ENCODE assay signal across 8 cellular contexts in the genomic region with DNA sequence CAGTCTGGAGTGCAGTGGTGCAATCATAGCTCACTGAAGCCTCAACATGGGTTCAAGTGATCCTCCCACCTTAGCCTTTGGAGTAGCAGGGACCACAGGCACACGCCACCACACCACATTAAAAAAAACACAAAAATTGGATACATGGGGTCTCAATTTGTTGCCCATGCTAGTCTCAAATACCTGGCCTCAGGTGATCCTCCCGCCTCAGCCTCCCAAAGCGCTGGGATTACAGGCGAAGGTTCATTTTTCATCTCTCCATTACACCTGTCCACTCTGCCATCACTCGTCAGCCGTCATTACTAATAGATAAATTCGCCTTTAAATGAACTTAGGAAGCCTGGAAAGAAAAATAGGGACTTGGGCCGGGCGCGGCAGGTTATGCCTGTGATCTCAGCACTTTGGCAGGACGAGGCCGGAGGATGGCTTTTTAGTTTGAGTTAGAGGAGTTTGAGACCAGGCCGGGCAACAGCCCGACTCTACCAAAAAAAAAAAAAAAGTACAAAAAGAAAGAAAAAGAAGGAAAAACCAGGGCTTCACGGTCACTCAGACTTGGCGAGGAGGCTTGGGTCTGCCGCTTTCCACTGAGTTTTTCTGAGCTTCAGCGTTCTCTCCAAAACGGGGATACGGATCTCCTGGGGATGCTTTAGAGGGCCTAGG. TPM values are rescaled to one million over a fixed set of nuclear protein-coding genes. Genes with fewer than 3 reads are reported as not detected.
DNase-seq lines count a peak whose midpoint lies in the region; ATAC-seq, FAIRE-seq and TF ChIP-seq lines count a peak whose summit lies in the region.

No MANE protein-coding gene starts in this region.

- H4K20me1 ChIP-seq in astrocyte (ENCODE audit: insufficient read depth, low read length), result peaks cover 36% of the 10 kb centered on the region

- TF ChIP-seq CTCF in astrocyte (IDR thresholded peaks at IDR 0.05; ENCODE audit: insufficient read depth, low read depth, low read length) (no peak), kidney (IDR thresholded peaks at IDR 0.05; ENCODE audit: borderline replicate concordance, extremely low read depth, insufficient read depth) (no peak)

- H3K9me3 Mint-ChIP-seq in activated T-cell treated with anti-CD3 and anti-CD28 coated beads, Interleukin-2, amount 50 U/mL, for 4 hours, result no peaks in the 10 kb centered on the region
- no peaks in the 10 kb centered on the region for H3K9me3 Mint-ChIP-seq in astrocyte (ENCODE audit: unreplicated experiment)

- intact Hi-C loops in kidney (cut with DNase I), result no loop called here

- ATAC-seq in activated T-cell treated with anti-CD3 and anti-CD28 coated beads, Interleukin-2, amount 50 U/mL, for 4 hours, result peak in 1 of 2 donors; percentile 0
- no peak for ATAC-seq in HG03460 (IDR thresholded peaks at IDR 0.05; ENCODE audit: unreplicated experiment)

- peak overlapping the region; percentile 94 for H3K4me2 ChIP-seq in astrocyte (ENCODE audit: low read length)

- H3K36me3 ChIP-seq in astrocyte (ENCODE audit: insufficient read depth, low read length) (no peaks in the 10 kb centered on the region), kidney (ENCODE audit: control insufficient read depth in 1 of 2, insufficient read depth in 2 of 2, low read length in 2 of 2) (peaks cover 0 to 6% of the 10 kb centered on the region in 2 donors)

- H2AFZ ChIP-seq in astrocyte (ENCODE audit: low read depth, low read length), result peak overlapping the region; percentile 50

- H3K27ac Mint-ChIP-seq in astrocyte (ENCODE audit: unreplicated experiment), result peak overlapping the region; percentile 100

- peak overlapping the region; percentile 96 for H3K27ac ChIP-seq in astrocyte (ENCODE audit: low read depth, low read length)
- H3K27ac ChIP-seq in kidney (ENCODE audit: low read depth in 2 of 2, low read length in 2 of 2), result peak overlapping the region; percentile 90 to 95
- peak overlapping the region; percentile 80 for H3K27ac ChIP-seq in temporal lobe (ENCODE audit: low read depth, low read length)

- DNase-seq in activated T-cell treated with anti-CD3 and anti-CD28 coated beads, Interleukin-2, amount 50 U/mL, for 4 hours, result no peak
- no peak for DNase-seq in activated T-cell treated with anti-CD3 and anti-CD28 coated beads, Interleukin-2, amount 50 U/mL, for 1 hour
- DNase-seq in astrocyte (ENCODE audit: low read depth) (peak; percentile 23), kidney (no peak), dedifferentiated amniotic fluid mesenchymal stem cell (ENCODE audit: extremely low spot score) (no peak), ureter (ENCODE audit: low spot score) (no peak)

- H3K9ac ChIP-seq in astrocyte (ENCODE audit: low read length) (peak overlapping the region; percentile 99), kidney (ENCODE audit: low read length in 2 of 2) (peak overlapping the region; percentile 97)

- H3K4me1 ChIP-seq in astrocyte (ENCODE audit: insufficient read depth, low read length) (peaks cover 27% of the 10 kb centered on the region), kidney (ENCODE audit: control insufficient read depth in 1 of 2, insufficient read depth in 1 of 2, low read depth in 1 of 2, low read length in 2 of 2) (peaks cover 0 to 18% of the 10 kb centered on the region in 2 donors)

- peaks cover 22% of the 10 kb centered on the region for H3K36me3 Mint-ChIP-seq in activated T-cell treated with anti-CD3 and anti-CD28 coated beads, Interleukin-2, amount 50 U/mL, for 4 hours (ENCODE audit: insufficient read depth)
- peaks cover 8% of the 10 kb centered on the region for H3K36me3 Mint-ChIP-seq in astrocyte (ENCODE audit: low read depth, unreplicated experiment)

- FAIRE-seq in astrocyte (lab: Jason Lieb, UNC) (no peak), kidney (lab: Jason Lieb, UNC) (no peak)

- H3K79me2 ChIP-seq in astrocyte (ENCODE audit: insufficient read depth, low read length), result peaks cover 54% of the 10 kb centered on the region

- H3K4me1 Mint-ChIP-seq in activated T-cell treated with anti-CD3 and anti-CD28 coated beads, Interleukin-2, amount 50 U/mL, for 4 hours (ENCODE audit: low read depth), result peaks cover 43% of the 10 kb centered on the region
- H3K4me1 Mint-ChIP-seq in astrocyte (ENCODE audit: low read depth, unreplicated experiment), result peaks cover 23% of the 10 kb centered on the region

- H3K4me3 Mint-ChIP-seq in activated T-cell treated with anti-CD3 and anti-CD28 coated beads, Interleukin-2, amount 50 U/mL, for 4 hours, result peak overlapping the region; percentile 98
- peak overlapping the region; percentile 100 for H3K4me3 Mint-ChIP-seq in astrocyte (ENCODE audit: unreplicated experiment)

- no peaks in the 10 kb centered on the region for H3K9me3 ChIP-seq in astrocyte (ENCODE audit: insufficient read depth, low read depth, low read length)
- no peaks in the 10 kb centered on the region for H3K9me3 ChIP-seq in kidney (ENCODE audit: control insufficient read depth in 1 of 2, low read length in 2 of 2)

- H3K4me3 ChIP-seq in astrocyte (ENCODE audit: insufficient read depth, low read depth, low read length) (peak overlapping the region; percentile 94), kidney (ENCODE audit: low read length in 2 of 2) (peak overlapping the region; percentile 87 to 96)

- H3K27me3 ChIP-seq in astrocyte (ENCODE audit: insufficient read depth, low read length), result no peaks in the 10 kb centered on the region

- H3K27me3 Mint-ChIP-seq in activated T-cell treated with anti-CD3 and anti-CD28 coated beads, Interleukin-2, amount 50 U/mL, for 4 hours (ENCODE audit: low read depth), result no peaks in the 10 kb centered on the region
- H3K27me3 Mint-ChIP-seq in astrocyte (ENCODE audit: low read depth, unreplicated experiment), result no peaks in the 10 kb centered on the region

RNA-seq across cellular contexts. Expression of a gene that starts 0.7 kb away (rescaled TPM):
- total RNA-seq in activated T-cell treated with anti-CD3 and anti-CD28 coated beads, Interleukin-2, amount 50 U/mL, for 4 hours, result 100 to 1,000 TPM; 193 to 201 (median 197) TPM
- total RNA-seq in astrocyte (163 and 171 TPM in 2 replicates), kidney (123 TPM), temporal lobe (54.3 TPM), ureter (121 TPM)
- 106 TPM for polyA plus RNA-seq in kidney (ENCODE audit: insufficient read depth, low read depth, low replicate concordance)

RNA-seq across cellular contexts. Expression of a gene that starts 9.0 kb away (rescaled TPM):
- 1,000 to 10,000 TPM; 3,250 to 3,505 (median 3,474) TPM for total RNA-seq in activated T-cell treated with anti-CD3 and anti-CD28 coated beads, Interleukin-2, amount 50 U/mL, for 4 hours
- total RNA-seq in astrocyte, result 1,194 and 1,329 TPM in 2 replicates
- 1,461 TPM for total RNA-seq in kidney
- polyA plus RNA-seq in kidney (ENCODE audit: insufficient read depth, low read depth, low replicate concordance), result 1,965 TPM
- 57.5 TPM for total RNA-seq in temporal lobe
- total RNA-seq in ureter, result 2,118 TPM

RNA-seq across cellular contexts. Expression of a gene that starts 32.3 kb away (rescaled TPM):
- 10 to 100 TPM; 22.0 to 23.7 (median 22.0) TPM for total RNA-seq in activated T-cell treated with anti-CD3 and anti-CD28 coated beads, Interleukin-2, amount 50 U/mL, for 4 hours
- total RNA-seq in astrocyte (101 and 102 TPM in 2 replicates), kidney (29.7 TPM), temporal lobe (20.2 TPM), ureter (38.8 TPM)
- 8.5 TPM for polyA plus RNA-seq in kidney (ENCODE audit: insufficient read depth, low read depth, low replicate concordance)

RNA-seq across cellular contexts. Expression of a gene that starts 35.9 kb away (rescaled TPM):
- total RNA-seq in activated T-cell treated with anti-CD3 and anti-CD28 coated beads, Interleukin-2, amount 50 U/mL, for 4 hours, result 100 to 1,000 TPM; 192 to 211 (median 195) TPM
- total RNA-seq in astrocyte, result 85.3 and 97.2 TPM in 2 replicates
- total RNA-seq in kidney, result 52.4 TPM
- 74.4 TPM for polyA plus RNA-seq in kidney (ENCODE audit: insufficient read depth, low read depth, low replicate concordance)
- 34.7 TPM for total RNA-seq in temporal lobe
- 64.9 TPM for total RNA-seq in ureter

RNA-seq across cellular contexts. Expression of a gene that starts 38.1 kb away (rescaled TPM):
- total RNA-seq in activated T-cell treated with anti-CD3 and anti-CD28 coated beads, Interleukin-2, amount 50 U/mL, for 4 hours, result 10 to 100 TPM; 39.5 to 50.8 (median 43.7) TPM
- total RNA-seq in astrocyte (21.6 and 28.0 TPM in 2 replicates), kidney (132 TPM), temporal lobe (2.0 TPM), ureter (230 TPM)
- 87.9 TPM for polyA plus RNA-seq in kidney (ENCODE audit: insufficient read depth, low read depth, low replicate concordance)

Comparison
In these comparisons a context has a peak if more than half of its experiments do, and no peak if none do; other contexts are left out.
1. RNA of a gene that starts 9.0 kb away (total RNA-seq): 3,250 to 3,505 TPM in activated T-cell treated with anti-CD3 and anti-CD28 coated beads, Interleukin-2, amount 50 U/mL, for 4 hours, 2,118 TPM in ureter (single experiment), 1,461 TPM in kidney (single experiment) and 1,194 to 1,329 TPM in astrocyte; 57.5 TPM in temporal lobe (single experiment); every median in the first group is over 10 times any median in the second.
2. Peak in every context shown above with its lines, with median percentiles within 50 percentile points of each other: H3K27ac ChIP-seq.